Comparison of ENCODE assay signal across 9 cellular contexts in the genomic region with DNA sequence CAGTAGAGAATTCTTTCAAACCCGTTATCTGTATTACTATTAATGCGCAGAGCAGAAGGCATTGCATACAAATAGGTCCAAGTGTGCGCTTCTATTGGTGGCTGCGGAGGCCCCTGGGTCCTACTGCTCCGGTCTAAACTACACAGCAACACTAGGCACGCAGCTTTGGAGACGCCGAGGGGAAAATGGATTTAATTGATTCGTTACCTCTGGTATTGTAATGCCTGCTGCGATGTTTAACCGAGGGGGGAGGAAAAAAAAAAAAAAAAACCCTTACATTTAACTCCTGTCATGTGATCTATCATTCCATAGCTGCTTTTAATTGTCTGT. TPM values are rescaled to one million over a fixed set of nuclear protein-coding genes. Genes with fewer than 3 reads are reported as not detected.
DNase-seq lines count a peak whose midpoint lies in the region; ATAC-seq, FAIRE-seq and TF ChIP-seq lines count a peak whose summit lies in the region.
"Had no signal": no experiment of that assay in that cellular context is flagged by ENCODE, and none has a peak within 500 bp of the region (broad histone marks: within the 10 kb centered on the region; RNA-seq: fewer than 3 reads in every experiment).

A gene (minus strand): TSS at position 46 of the 330 bp plus-strand sequence.

- H3K9ac ChIP-seq in iPS-18a (ENCODE audit: low read length) = no peak within 1 kb of the TSS

- no peaks in the 10 kb centered on the region for H3K36me3 ChIP-seq in ascending aorta
- no peaks in the 10 kb centered on the region for H3K36me3 ChIP-seq in iPS-18a (ENCODE audit: control insufficient read depth, low read depth, low read length)
- H3K36me3 ChIP-seq in sigmoid colon = no peaks in the 10 kb centered on the region

- no peak for TF ChIP-seq EP300 in sigmoid colon (IDR thresholded peaks at IDR 0.05)

- peak; percentile 41 for DNase-seq in HTR-8/SVneo (ENCODE audit: insufficient read length, low spot score)
- DNase-seq in ascending aorta (ENCODE audit: low spot score in 2 of 2) = no peak
- no peak for DNase-seq in sigmoid colon
- DNase-seq in GM13977 (ENCODE audit: low spot score) = no peak
- no peak for DNase-seq in activated T-helper 1 cell treated with anti-CD3 and anti-CD28 coated beads, Interleukin-12 subunit alpha, Interleukin-12 subunit beta, Interleukin-2, Interleukin-4 antibody, amounts not matched to agents 30 ng/mL and 10 ng/mL and 1 ng/mL, durations not matched to agents 14 hours and 24 hours and 36 hours (ENCODE audit: low spot score)
- no peak for DNase-seq in NCI-H1105 (lab: John Stamatoyannopoulos, UW)

- intact Hi-C loops in ascending aorta (cut with DNase I) (no loop called here), sigmoid colon (cut with DNase I) (no loop called here)
- intact Hi-C loops in activated T-helper 1 cell treated with anti-CD3 and anti-CD28 coated beads, Interleukin-12 subunit alpha, Interleukin-12 subunit beta, Interleukin-2, Interleukin-4 antibody, amounts not matched to agents 30 ng/mL and 10 ng/mL and 1 ng/mL, durations not matched to agents 14 hours and 24 hours and 36 hours (cut with micrococcal nuclease) = no loop called here

- no peak within 1 kb of the TSS for H3K4me3 Mint-ChIP-seq in activated T-helper 1 cell treated with anti-CD3 and anti-CD28 coated beads, Interleukin-12 subunit alpha, Interleukin-12 subunit beta, Interleukin-2, Interleukin-4 antibody, amounts not matched to agents 30 ng/mL and 10 ng/mL and 1 ng/mL, durations not matched to agents 14 hours and 24 hours and 36 hours

- H3K4me1 Mint-ChIP-seq in activated T-helper 1 cell treated with anti-CD3 and anti-CD28 coated beads, Interleukin-12 subunit alpha, Interleukin-12 subunit beta, Interleukin-2, Interleukin-4 antibody, amounts not matched to agents 30 ng/mL and 10 ng/mL and 1 ng/mL, durations not matched to agents 14 hours and 24 hours and 36 hours (ENCODE audit: low read depth) = no peaks in the 10 kb centered on the region

- in situ Hi-C loops in GM13977 (cut with MboI; ENCODE audit: low pct_unique_long_range_greater_than_20kb, low sequenced_read_pairs, unreplicated experiment) = no loop called here

- no peaks in the 10 kb centered on the region for H3K4me1 ChIP-seq in ascending aorta
- H3K4me1 ChIP-seq in iPS-18a (ENCODE audit: control insufficient read depth, low read depth, low read length) = peaks cover 12% of the 10 kb centered on the region
- H3K4me1 ChIP-seq in sigmoid colon = peaks cover 0 to 18% (median 17%) of the 10 kb centered on the region in 4 donors

- TF ChIP-seq POLR2A in sigmoid colon (IDR thresholded peaks at IDR 0.05) = no peak

- H3K27me3 ChIP-seq in ascending aorta (no peaks in the 10 kb centered on the region), iPS-18a (ENCODE audit: control insufficient read depth, insufficient read depth, low read length) (peaks cover 45% of the 10 kb centered on the region), sigmoid colon (peaks cover 4 to 33% (median 4%) of the 10 kb centered on the region in 3 donors)

- H3K9me3 ChIP-seq in ascending aorta (no peaks in the 10 kb centered on the region), iPS-18a (ENCODE audit: control insufficient read depth, low read depth, low read length) (no peaks in the 10 kb centered on the region), sigmoid colon (no peaks in the 10 kb centered on the region)

- WGBS in sigmoid colon, 2 donors = 6 to 15% methylated on average over 11 of the region's 11 CpGs

- FAIRE-seq in HTR-8/SVneo (lab: Jason Lieb, UNC) = no peak

- H3K27ac ChIP-seq in ascending aorta = no peak within 1 kb of the TSS
- no peak within 1 kb of the TSS for H3K27ac ChIP-seq in iPS-18a (ENCODE audit: low read length)
- no peak within 1 kb of the TSS for H3K27ac ChIP-seq in sigmoid colon

- no peak within 1 kb of the TSS for H3K27ac Mint-ChIP-seq in activated T-helper 1 cell treated with anti-CD3 and anti-CD28 coated beads, Interleukin-12 subunit alpha, Interleukin-12 subunit beta, Interleukin-2, Interleukin-4 antibody, amounts not matched to agents 30 ng/mL and 10 ng/mL and 1 ng/mL, durations not matched to agents 14 hours and 24 hours and 36 hours

- no peak for TF ChIP-seq CTCF in ascending aorta (IDR thresholded peaks at IDR 0.05)
- TF ChIP-seq CTCF in sigmoid colon (IDR thresholded peaks at IDR 0.05) = no peak
- no peak for TF ChIP-seq CTCF in GM13977 (IDR thresholded peaks at IDR 0.05; ENCODE audit: extremely low read depth, insufficient read depth, missing control alignments)

- no peaks in the 10 kb centered on the region for H3K36me3 Mint-ChIP-seq in activated T-helper 1 cell treated with anti-CD3 and anti-CD28 coated beads, Interleukin-12 subunit alpha, Interleukin-12 subunit beta, Interleukin-2, Interleukin-4 antibody, amounts not matched to agents 30 ng/mL and 10 ng/mL and 1 ng/mL, durations not matched to agents 14 hours and 24 hours and 36 hours (ENCODE audit: low read depth)

- H3K4me3 ChIP-seq in ascending aorta (peak within 1 kb of the TSS; percentile 15 to 33), iPS-18a (ENCODE audit: low read length) (peak within 1 kb of the TSS; percentile 56), sigmoid colon (peak within 1 kb of the TSS in 3 of 4 donors; percentile 22 to 40 (median 34))

- H3K27me3 Mint-ChIP-seq in activated T-helper 1 cell treated with anti-CD3 and anti-CD28 coated beads, Interleukin-12 subunit alpha, Interleukin-12 subunit beta, Interleukin-2, Interleukin-4 antibody, amounts not matched to agents 30 ng/mL and 10 ng/mL and 1 ng/mL, durations not matched to agents 14 hours and 24 hours and 36 hours (ENCODE audit: insufficient read depth) = no peaks in the 10 kb centered on the region

- no peaks in the 10 kb centered on the region for H3K9me3 Mint-ChIP-seq in activated T-helper 1 cell treated with anti-CD3 and anti-CD28 coated beads, Interleukin-12 subunit alpha, Interleukin-12 subunit beta, Interleukin-2, Interleukin-4 antibody, amounts not matched to agents 30 ng/mL and 10 ng/mL and 1 ng/mL, durations not matched to agents 14 hours and 24 hours and 36 hours

- no peak for ATAC-seq in HG03469 (IDR thresholded peaks at IDR 0.05; ENCODE audit: unreplicated experiment)
- ATAC-seq: HCT116 had no signal

RNA-seq across cellular contexts. Expression of the gene that starts here (rescaled TPM):
- total RNA-seq in ascending aorta = 13.4 TPM
- 10 to 100 TPM; 32.4 to 45.7 (median 41.6) TPM for total RNA-seq in sigmoid colon
- 10 to 100 TPM in 1 of 3 donors, 1 to 10 TPM in 1, under 1 TPM in 1; 0.69 to 12.0 (median 3.0) TPM for polyA plus RNA-seq in sigmoid colon
- 0.02 and 0.16 TPM in 2 replicates for total RNA-seq in activated T-helper 1 cell treated with anti-CD3 and anti-CD28 coated beads, Interleukin-12 subunit alpha, Interleukin-12 subunit beta, Interleukin-2, Interleukin-4 antibody, amounts not matched to agents 30 ng/mL and 10 ng/mL and 1 ng/mL, durations not matched to agents 14 hours and 24 hours and 36 hours

Comparison
In these comparisons a context has a peak if more than half of its experiments do, and no peak if none do; other contexts are left out.
1. RNA of the gene that starts here (total RNA-seq): 32.4 to 45.7 TPM in sigmoid colon and 13.4 TPM in ascending aorta (single experiment); 0.02 to 0.16 TPM in activated T-helper 1 cell treated with anti-CD3 and anti-CD28 coated beads, Interleukin-12 subunit alpha, Interleukin-12 subunit beta, Interleukin-2, Interleukin-4 antibody, amounts not matched to agents 30 ng/mL and 10 ng/mL and 1 ng/mL, durations not matched to agents 14 hours and 24 hours and 36 hours; every median in the first group is over 10 times any median in the second.
2. Peak in every context shown above with its lines, with median percentiles within 50 percentile points of each other: H3K4me3 ChIP-seq.